In genomic region chr7:69668339-69668738, GRCh38 we compare ENCODE assay signal across 19 cellular contexts.
DNase-seq lines count a peak whose midpoint lies in the region; ATAC-seq, FAIRE-seq and TF ChIP-seq lines count a peak whose summit lies in the region.
"Had no signal": no experiment of that assay in that cellular context is flagged by ENCODE, and none has a peak within 500 bp of the region (broad histone marks: within the 10 kb centered on the region; RNA-seq: fewer than 3 reads in every experiment).

No MANE protein-coding gene starts in this region.

- no peak overlapping the region for H3K23ac ChIP-seq in mesendoderm (ENCODE audit: low read length)

- no peak overlapping the region for H3K56ac ChIP-seq in mesendoderm (ENCODE audit: low read length)

- peaks cover 24% of the 10 kb centered on the region for H3K4me1 ChIP-seq in GM12878 (ENCODE audit: control insufficient read depth, insufficient read depth, low read length)
- no peaks in the 10 kb centered on the region for H3K4me1 ChIP-seq in mesendoderm (ENCODE audit: control insufficient read depth, low read depth, low read length)

- H4K5ac ChIP-seq in mesendoderm (ENCODE audit: low read length): no peak overlapping the region

- no TSS peak for BruUV-seq in GM12878 (replicated peaks; lab: Mats Ljungman, UMichigan)

- H3K4me2 ChIP-seq in GM12878 (ENCODE audit: control insufficient read depth, insufficient read depth) (no peak overlapping the region), neural cell (ENCODE audit: low read length) (peak overlapping the region; percentile 9), mesendoderm (ENCODE audit: low read length) (no peak overlapping the region)
- H3K4me2 ChIP-seq: BLaER1, KMS-11 had no signal

- no peak for TF ChIP-seq POLR2A in GM12878 (IDR thresholded peaks at IDR 0.05; ENCODE audit: low read depth, low read length)

- peaks cover 8% of the 10 kb centered on the region for H3K79me2 ChIP-seq in GM12878 (ENCODE audit: control insufficient read depth, insufficient read depth, low read length)
- peaks cover 83% of the 10 kb centered on the region for H3K79me2 ChIP-seq in neural cell (replicated peaks; ENCODE audit: insufficient read depth, low read length)
- no peaks in the 10 kb centered on the region for H3K79me2 ChIP-seq in mesendoderm (ENCODE audit: control insufficient read depth, insufficient read depth, low read length)

- H3K9ac ChIP-seq in GM12878 (ENCODE audit: control insufficient read depth, insufficient read depth, low read length) (no peak overlapping the region), neural cell (ENCODE audit: low read length) (no peak overlapping the region), mesendoderm (ENCODE audit: low read length) (no peak overlapping the region)
- H3K9ac ChIP-seq: BLaER1, GM23248, KMS-11 had no signal

- TF ChIP-seq RAD21 in GM12878 (IDR thresholded peaks at IDR 0.05; ENCODE audit: insufficient read depth, low read depth, low read length) (no peak), neural cell (conservative IDR thresholded peaks at IDR 0.05) (no peak)

- TF ChIP-seq EP300 in GM12878 (IDR thresholded peaks at IDR 0.05; ENCODE audit: borderline replicate concordance in 1 of 2, control insufficient read depth in 1 of 2, low read depth in 2 of 2, low read length in 2 of 2): no peak
- TF ChIP-seq EP300 in neural cell (conservative IDR thresholded peaks at IDR 0.05; ENCODE audit: poor library complexity, severe bottlenecking): no peak

- no peak overlapping the region for H2BK5ac ChIP-seq in mesendoderm (ENCODE audit: low read length)

- no peaks in the 10 kb centered on the region for H3F3A ChIP-seq in neural cell (ENCODE audit: insufficient read depth, low read length, poor library complexity, severe bottlenecking)

- H4K8ac ChIP-seq in mesendoderm (ENCODE audit: low read depth, low read length): no peak overlapping the region

- ATAC-seq in GM12878 (peak; percentile 43), GM19328 (IDR thresholded peaks at IDR 0.05; ENCODE audit: unreplicated experiment) (no peak)

- CTCF ChIA-PET in GM12878 (lab: Yijun Ruan, JAX): no interaction called here

- H2AK5ac ChIP-seq in mesendoderm (ENCODE audit: low read length): no peak overlapping the region

- H3K9me3 ChIP-seq in GM12878 (replicated peaks; ENCODE audit: control insufficient read depth, insufficient read depth, low read length) (no peaks in the 10 kb centered on the region; the same call in 2 of the 3 replicates), neural cell (ENCODE audit: low read length) (no peaks in the 10 kb centered on the region)
- H3K9me3 ChIP-seq: BLaER1, HAP-1 had no signal

- no peaks in the 10 kb centered on the region for H3K9me2 ChIP-seq in neural cell (ENCODE audit: insufficient read depth, low read length)

- H3K4ac ChIP-seq in mesendoderm (ENCODE audit: low read depth, low read length): no peak overlapping the region

- H2AFZ ChIP-seq in GM12878 (ENCODE audit: control insufficient read depth, low read depth, low read length) (no peak overlapping the region), neural cell (ENCODE audit: low read depth, low read length) (no peak overlapping the region)
- H2AFZ ChIP-seq: GM23248 had no signal

- FAIRE-seq in GM12878 (lab: Jason Lieb, UNC): no peak
- FAIRE-seq: G401.6, GM18507 had no signal

- no peak overlapping the region for H2BK15ac ChIP-seq in mesendoderm (replicated peaks; ENCODE audit: low read depth)

- peaks cover 4% of the 10 kb centered on the region for H3K79me1 ChIP-seq in mesendoderm (ENCODE audit: low read length)

- H3K27me3 ChIP-seq in GM12878 (replicated peaks in 1 of 2; ENCODE audit: control insufficient read depth in 2 of 2, insufficient read depth in 2 of 2, low read length in 1 of 2) (no peaks in the 10 kb centered on the region), neural cell (ENCODE audit: insufficient read depth, low read depth, low read length) (no peaks in the 10 kb centered on the region), mesendoderm (ENCODE audit: insufficient read depth, low read length, poor library complexity) (no peaks in the 10 kb centered on the region)
- H3K27me3 ChIP-seq: BLaER1 had no signal

- H4K20me1 ChIP-seq in GM12878 (ENCODE audit: control insufficient read depth, insufficient read depth) (no peaks in the 10 kb centered on the region), neural cell (ENCODE audit: insufficient read depth) (peaks cover 4% of the 10 kb centered on the region)

- intact Hi-C loops in GM12878 (cut with micrococcal nuclease; ENCODE audit: unreplicated experiment): no loop called here

- in situ Hi-C loops in GM12878 (cut with MboI): no loop called here

- RAD21 ChIA-PET in GM12878 (lab: Charles Lee; ENCODE audit: unreplicated experiment): no interaction called here

- WGBS in GM12878 (ENCODE audit: insufficient coverage, insufficient replicate concordance, low lambda C conversion rate, missing lambda C conversion rate): 13% methylated on average over 1 of the region's 1 CpG
- no CpG with 5 or more reads among the region's 1 CpG for WGBS in mesendoderm (ENCODE audit: extremely low coverage, insufficient coverage, low lambda C conversion rate)

- H3K18ac ChIP-seq in mesendoderm (ENCODE audit: low read length): no peak overlapping the region

- TF ChIP-seq CTCF in GM12878 (IDR thresholded peaks at IDR 0.05 in 2 of 3, conservative IDR thresholded peaks at IDR 0.05 in 1 of 3; ENCODE audit: control insufficient read depth in 2 of 3, extremely low read depth in 1 of 3, insufficient read depth in 1 of 3, low read depth in 3 of 3, low read length in 3 of 3) (no peak), neural cell (IDR thresholded peaks at IDR 0.05; ENCODE audit: poor library complexity, severe bottlenecking) (no peak)

- DNase-seq in NCI-H82 (lab: John Stamatoyannopoulos, UW) (peak; percentile 25), NCI-H82 treated with DMSO at 0.1 percent for 48 hours (lab: John Stamatoyannopoulos, UW; ENCODE audit: unreplicated experiment) (no peak), NCI-H524 treated with DMSO at 0.1 percent for 48 hours (lab: John Stamatoyannopoulos, UW) (peak; percentile 6), GM12878 (ENCODE audit: low read depth, low spot score) (no peak), mesendoderm (no peak)
- DNase-seq in stimulated activated CD8-positive, alpha-beta memory T cell treated with anti-CD3 and anti-CD28 coated beads, Interleukin-4, amount 100 ng/mL, for 48 hours: no peak
- DNase-seq: 8988T; CD4-positive, alpha-beta memory T cell; DMS53; DND-41; GM23248 had no signal

- H3K27ac ChIP-seq in GM12878 (ENCODE audit: control insufficient read depth, insufficient read depth) (no peak overlapping the region), neural cell (ENCODE audit: low read length) (no peak overlapping the region), mesendoderm (ENCODE audit: low read depth, low read length) (no peak overlapping the region)
- H3K27ac ChIP-seq: BLaER1, GM23248, HL-60, KMS-11 had no signal

- H3K4me3 ChIP-seq in GM12878 (no peak overlapping the region), neural cell (ENCODE audit: low read length) (peak overlapping the region; percentile 3), mesendoderm (ENCODE audit: low read length) (no peak overlapping the region)
- H3K4me3 ChIP-seq: BLaER1, GM23248, HAP-1 had no signal

- H3K36me3 ChIP-seq in GM12878 (ENCODE audit: control insufficient read depth in 2 of 2, insufficient read depth in 2 of 2, low read length in 1 of 2) (no peaks in the 10 kb centered on the region), neural cell (ENCODE audit: insufficient read depth, low read length) (no peaks in the 10 kb centered on the region), mesendoderm (ENCODE audit: control insufficient read depth, insufficient read depth, low read length) (no peaks in the 10 kb centered on the region)
- H3K36me3 ChIP-seq: BLaER1, HAP-1 had no signal

- POLR2A ChIA-PET in GM12878 (lab: Charles Lee): no interaction called here

- no peak overlapping the region for H2BK120ac ChIP-seq in mesendoderm (ENCODE audit: low read depth, low read length)

- SMC1A ChIA-PET in GM12878 (lab: Charles Lee; ENCODE audit: uncharacterized antibody, unreplicated experiment): interaction anchor here (0.8 to 1.9 kb wide), 5 partner anchors 9 to 71 kb away, joined by 3 to 5 read pairs (median 3); no protein-coding TSS in a partner anchor

TF ChIP-seq in GM12878, 131 proteins besides CTCF, POLR2A, EP300 and RAD21 (continues in another document):
- TF ChIP-seq, protein P1, sequence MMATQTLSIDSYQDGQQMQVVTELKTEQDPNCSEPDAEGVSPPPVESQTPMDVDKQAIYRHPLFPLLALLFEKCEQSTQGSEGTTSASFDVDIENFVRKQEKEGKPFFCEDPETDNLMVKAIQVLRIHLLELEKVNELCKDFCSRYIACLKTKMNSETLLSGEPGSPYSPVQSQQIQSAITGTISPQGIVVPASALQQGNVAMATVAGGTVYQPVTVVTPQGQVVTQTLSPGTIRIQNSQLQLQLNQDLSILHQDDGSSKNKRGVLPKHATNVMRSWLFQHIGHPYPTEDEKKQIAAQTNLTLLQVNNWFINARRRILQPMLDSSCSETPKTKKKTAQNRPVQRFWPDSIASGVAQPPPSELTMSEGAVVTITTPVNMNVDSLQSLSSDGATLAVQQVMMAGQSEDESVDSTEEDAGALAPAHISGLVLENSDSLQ (IDR thresholded peaks at IDR 0.05): peak; percentile 96

TF ChIP-seq in neural cell, 6 proteins besides CTCF, POLR2A, EP300 and RAD21 (continues in another document):
- TF ChIP-seq TAF1 (IDR thresholded peaks at IDR 0.05; ENCODE audit: low read depth) (no peak), SMC3 (conservative IDR thresholded peaks at IDR 0.05; ENCODE audit: poor library complexity) (no peak), MXI1 (conservative IDR thresholded peaks at IDR 0.05; ENCODE audit: poor library complexity, severe bottlenecking) (no peak), POLR2AphosphoS5 (IDR thresholded peaks at IDR 0.05) (no peak), EZH2 (IDR thresholded peaks at IDR 0.05; ENCODE audit: borderline replicate concordance, insufficient read depth, low read length, poor library complexity, severe bottlenecking) (no peak)

Comparison
In these comparisons a context has a peak if more than half of its experiments do, and no peak if none do; other contexts are left out.
1. DNase-seq: peak in NCI-H82 (single experiment) and NCI-H524 treated with DMSO at 0.1 percent for 48 hours (single experiment); none in NCI-H82 treated with DMSO at 0.1 percent for 48 hours (single experiment), GM12878 (single experiment), mesendoderm (single experiment) and stimulated activated CD8-positive, alpha-beta memory T cell treated with anti-CD3 and anti-CD28 coated beads, Interleukin-4, amount 100 ng/mL, for 48 hours (single experiment).